Comparison of ENCODE assay signal across 11 cellular contexts in the genomic region with DNA sequence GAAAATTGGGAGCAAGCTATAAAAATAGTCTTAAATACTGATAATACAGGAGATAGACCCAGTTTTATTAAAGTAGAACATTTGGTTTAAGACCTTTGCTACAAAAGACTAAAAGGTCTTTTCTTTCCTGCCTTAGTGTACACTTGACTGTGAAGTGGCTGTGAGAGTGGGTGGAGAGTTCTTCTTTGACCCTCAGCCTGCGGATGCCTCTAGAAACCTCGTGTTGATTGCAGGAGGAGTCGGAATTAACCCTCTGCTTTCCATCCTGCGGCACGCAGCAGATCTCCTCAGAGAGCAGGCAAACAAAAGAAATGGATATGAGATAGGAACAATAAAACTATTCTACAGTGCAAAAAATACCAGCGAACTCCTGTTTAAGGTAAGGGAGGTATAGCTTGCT. TPM values are rescaled to one million over a fixed set of nuclear protein-coding genes. Genes with fewer than 3 reads are reported as not detected.
DNase-seq lines count a peak whose midpoint lies in the region; ATAC-seq, FAIRE-seq and TF ChIP-seq lines count a peak whose summit lies in the region.
"Had no signal": no experiment of that assay in that cellular context is flagged by ENCODE, and none has a peak within 500 bp of the region (broad histone marks: within the 10 kb centered on the region; RNA-seq: fewer than 3 reads in every experiment).

No MANE protein-coding gene starts in this region.

- SMC1A ChIA-PET in GM12878 (lab: Charles Lee; ENCODE audit: uncharacterized antibody, unreplicated experiment), result interaction anchor here (0.9 to 3.1 kb wide), 14 partner anchors 11 to 249 kb away, joined by 3 to 19 read pairs (median 6); no protein-coding TSS in a partner anchor

- H3K79me2 ChIP-seq in GM12878 (ENCODE audit: control insufficient read depth, insufficient read depth, low read length), result no peaks in the 10 kb centered on the region

- no peaks in the 10 kb centered on the region for H4K20me1 ChIP-seq in GM12878 (ENCODE audit: control insufficient read depth, insufficient read depth)

- intact Hi-C loops in CD4-positive, alpha-beta T cell (cut with DNase I, micrococcal nuclease), result loop anchor here (1.0 to 5.0 kb wide), 6 partner anchors 8 to 211 kb away; a partner anchor contains a TSS
- intact Hi-C loops in GM12878 (cut with micrococcal nuclease; ENCODE audit: unreplicated experiment), result no loop called here
- intact Hi-C loops in natural killer cell (cut with micrococcal nuclease), result loop anchor here (2.0 to 10.0 kb wide), 6 partner anchors 13 to 853 kb away; no protein-coding TSS in a partner anchor

- H3K4me1 ChIP-seq in GM12878 (ENCODE audit: control insufficient read depth, insufficient read depth, low read length), result peaks cover 20% of the 10 kb centered on the region

- H3K4me2 ChIP-seq in GM12878 (ENCODE audit: control insufficient read depth, insufficient read depth), result no peak overlapping the region

- peak overlapping the region; percentile 91 for H3K4me3 Mint-ChIP-seq in CD4-positive, alpha-beta T cell
- H3K4me3 Mint-ChIP-seq in natural killer cell, result peak overlapping the region; percentile 96

- no peaks in the 10 kb centered on the region for H3K27me3 ChIP-seq in CD4-positive, alpha-beta T cell (ENCODE audit: control insufficient read depth, insufficient read depth, low read length)
- no peaks in the 10 kb centered on the region for H3K27me3 ChIP-seq in GM12878 (replicated peaks in 1 of 2; ENCODE audit: control insufficient read depth in 2 of 2, insufficient read depth in 2 of 2, low read length in 1 of 2)

- H3K4me3 ChIP-seq in Jurkat, Clone E6-1 (ENCODE audit: low read length), result peak overlapping the region; percentile 25; the same call in 1 of the 2 replicates
- H3K4me3 ChIP-seq in GM12878, result no peak overlapping the region

- 77% methylated on average over 6 of the region's 6 CpGs for WGBS in GM12878 (ENCODE audit: insufficient coverage, insufficient replicate concordance, low lambda C conversion rate, missing lambda C conversion rate)

- no peaks in the 10 kb centered on the region for H3K27me3 Mint-ChIP-seq in CD4-positive, alpha-beta T cell
- no peaks in the 10 kb centered on the region for H3K27me3 Mint-ChIP-seq in natural killer cell (ENCODE audit: low read depth in 2 of 2)

- in situ Hi-C loops in GM12878 (cut with MboI), result no loop called here
- in situ Hi-C loops in KBM-7 (cut with MboI; ENCODE audit: low pct_unique_long_range_greater_than_20kb, low sequenced_read_pairs), result no loop called here

- RAD21 ChIA-PET in GM12878 (lab: Charles Lee; ENCODE audit: unreplicated experiment), result interaction anchor here (0.7 to 3.3 kb wide), 7 partner anchors 11 to 220 kb away, joined by 3 to 26 read pairs (median 5); no protein-coding TSS in a partner anchor

- TF ChIP-seq CTCF in CD4-positive, alpha-beta T cell (IDR thresholded peaks at IDR 0.05), result no peak
- TF ChIP-seq CTCF in GM12878 (IDR thresholded peaks at IDR 0.05 in 2 of 3, conservative IDR thresholded peaks at IDR 0.05 in 1 of 3; ENCODE audit: control insufficient read depth in 2 of 3, extremely low read depth in 1 of 3, insufficient read depth in 1 of 3, low read depth in 3 of 3, low read length in 3 of 3), result no peak
- no peak for TF ChIP-seq CTCF in natural killer cell (IDR thresholded peaks at IDR 0.05)

- no peak overlapping the region for H3K9ac ChIP-seq in GM12878 (ENCODE audit: control insufficient read depth, insufficient read depth, low read length)

- H2AFZ ChIP-seq in GM12878 (ENCODE audit: control insufficient read depth, low read depth, low read length), result no peak overlapping the region

- ATAC-seq in CD4-positive, alpha-beta T cell (ENCODE audit: poor library complexity), result peak; percentile 4
- ATAC-seq in GM12878 (no peak), natural killer cell (peak; percentile 35 to 55 (median 53)), GM21786 (IDR thresholded peaks at IDR 0.05; ENCODE audit: unreplicated experiment) (no peak), GM21576 (IDR thresholded peaks at IDR 0.05; ENCODE audit: unreplicated experiment) (no peak)

- DNase-seq in CD4-positive, alpha-beta T cell, result peak in 1 of 10 experiments; percentile 45
- no peak for DNase-seq in Jurkat, Clone E6-1 (ENCODE audit: low read depth, low spot score)
- DNase-seq in GM12878 (ENCODE audit: low read depth, low spot score) (no peak), natural killer cell (no peak), HT-29 (ENCODE audit: low spot score) (no peak), KBM-7 (no peak)
- DNase-seq: NCI-H2081 treated with DMSO at 0.1 percent for 48 hours had no signal

- H3K36me3 Mint-ChIP-seq in CD4-positive, alpha-beta T cell (ENCODE audit: low read depth), result peaks cover 97% of the 10 kb centered on the region
- peaks cover 16% of the 10 kb centered on the region for H3K36me3 Mint-ChIP-seq in natural killer cell

- H3K36me3 ChIP-seq in GM12878 (ENCODE audit: control insufficient read depth in 2 of 2, insufficient read depth in 2 of 2, low read length in 1 of 2), result peaks cover 3 to 4% of the 10 kb centered on the region in 2 experiments; a peak in 3 of 4 replicates

- no peaks in the 10 kb centered on the region for H3K9me3 Mint-ChIP-seq in CD4-positive, alpha-beta T cell
- no peaks in the 10 kb centered on the region for H3K9me3 Mint-ChIP-seq in natural killer cell
- H3K9me3 Mint-ChIP-seq: CD14-positive monocyte had no signal

- H3K4me1 Mint-ChIP-seq in CD4-positive, alpha-beta T cell (ENCODE audit: low read depth), result peaks cover 97% of the 10 kb centered on the region
- H3K4me1 Mint-ChIP-seq in natural killer cell, result peaks cover 71 to 86% of the 10 kb centered on the region in 2 donors
- H3K4me1 Mint-ChIP-seq: CD14-positive monocyte had no signal

- TF ChIP-seq POLR2A in GM12878 (IDR thresholded peaks at IDR 0.05; ENCODE audit: low read depth, low read length), result no peak

- peak overlapping the region; percentile 81 for H3K27ac ChIP-seq in CD4-positive, alpha-beta T cell (ENCODE audit: low read depth, low read length)
- peak overlapping the region; percentile 33; the same call in 1 of the 2 replicates for H3K27ac ChIP-seq in GM12878 (ENCODE audit: control insufficient read depth, insufficient read depth)

- CTCF ChIA-PET in CD4-positive, alpha-beta T cell (lab: Charles Lee), result interaction anchor here (1.1 to 6.4 kb wide), 5 partner anchors 10 to 210 kb away, joined by 3 to 56 read pairs (median 5); no protein-coding TSS in a partner anchor
- CTCF ChIA-PET in GM12878 (lab: Yijun Ruan, JAX), result interaction anchor here (0.9 to 6.3 kb wide), 4 partner anchors 10 to 220 kb away, joined by 3 to 45 read pairs (median 4); no protein-coding TSS in a partner anchor

- TF ChIP-seq EP300 in GM12878 (IDR thresholded peaks at IDR 0.05; ENCODE audit: borderline replicate concordance in 1 of 2, control insufficient read depth in 1 of 2, low read depth in 2 of 2, low read length in 2 of 2), result no peak

- H3K9me3 ChIP-seq in CD4-positive, alpha-beta T cell (ENCODE audit: control insufficient read depth, low read length), result no peaks in the 10 kb centered on the region
- H3K9me3 ChIP-seq in GM12878 (replicated peaks; ENCODE audit: control insufficient read depth, insufficient read depth, low read length), result no peaks in the 10 kb centered on the region; the same call in 2 of the 3 replicates

- no peak for TF ChIP-seq RAD21 in GM12878 (IDR thresholded peaks at IDR 0.05; ENCODE audit: insufficient read depth, low read depth, low read length)

- peak overlapping the region; percentile 96 for H3K27ac Mint-ChIP-seq in CD4-positive, alpha-beta T cell
- H3K27ac Mint-ChIP-seq in natural killer cell, result peak overlapping the region; percentile 95 to 98

- no TSS peak for BruUV-seq in GM12878 (replicated peaks; lab: Mats Ljungman, UMichigan)

- POLR2A ChIA-PET in CD4-positive, alpha-beta T cell (lab: Charles Lee), result interaction anchor here (0.8 to 11.0 kb wide), 17 partner anchors 8 to 541 kb away, joined by 3 to 268 read pairs (median 7); a partner anchor contains a TSS
- POLR2A ChIA-PET in GM12878 (lab: Charles Lee), result interaction anchor here (0.6 to 1.5 kb wide), 3 partner anchors 37 to 249 kb away, joined by 3 read pairs; a partner anchor contains a TSS

- no peak for FAIRE-seq in GM12878 (lab: Jason Lieb, UNC)
- FAIRE-seq: small intestine had no signal

RNA-seq across cellular contexts. Expression of a gene that starts 36.5 kb away (rescaled TPM):
- total RNA-seq in CD4-positive, alpha-beta T cell, result 100 to 1,000 TPM; 135 TPM
- 15.0 TPM for polyA plus RNA-seq in Jurkat, Clone E6-1 (2012; ENCODE audit: insufficient read depth, insufficient read length)
- 46.6 and 47.8 TPM in 2 replicates for total RNA-seq in GM12878 (2013; cell fraction: nucleolus; rRNA removed)
- 18.9 and 20.5 TPM in 2 replicates for total RNA-seq in GM12878 (2014; rRNA removed)
- 13.5 and 14.4 TPM in 2 replicates for total RNA-seq in GM12878 (2014; rRNA removed; fragmentation: Illumina TruSeq; extraction: Trizol)
- total RNA-seq in GM12878 (2021), result 14.5 and 15.4 TPM in 2 replicates
- polyA plus RNA-seq in GM12878 (2011; ENCODE audit: low read depth), result 4.2 TPM
- polyA plus RNA-seq in GM12878 (2011; rRNA removed), result 18.7 and 22.6 TPM in 2 replicates
- 14.2 and 14.3 TPM in 2 replicates for polyA plus RNA-seq in GM12878 (2011; cell fraction: cytosol; rRNA removed)
- polyA plus RNA-seq in GM12878 (2011; cell fraction: nucleus; rRNA removed), result 14.9 and 17.4 TPM in 2 replicates
- 6.9 and 7.2 TPM in 2 replicates for polyA plus RNA-seq in GM12878 (2012)
- polyA plus RNA-seq in GM12878 (2014; fragmentation: Illumina TruSeq; extraction: Trizol), result 12.9 and 16.9 TPM in 2 replicates
- polyA plus RNA-seq in GM12878 (2014; fragmentation: Nextera tagmentation; extraction: Ambion mirVana), result 1 to 10 TPM; 5.6 to 6.9 TPM
- polyA plus RNA-seq in GM12878 (2014; rRNA removed), result 13.2 and 13.5 TPM in 2 replicates
- 10 to 100 TPM; 24.3 to 27.8 TPM for polyA plus RNA-seq in GM12878 (2016; fragmentation: Nextera tagmentation; extraction: Ambion mirVana)
- 21.0 and 22.2 TPM in 2 replicates for polyA minus RNA-seq in GM12878 (2011; rRNA and poly(A)+ RNA removed)
- 6.0 and 10.7 TPM in 2 replicates for polyA minus RNA-seq in GM12878 (2011; cell fraction: cytosol; rRNA and poly(A)+ RNA removed)
- polyA minus RNA-seq in GM12878 (2011; cell fraction: nucleus; rRNA and poly(A)+ RNA removed), result 27.0 and 38.5 TPM in 2 replicates
- 10 to 100 TPM; 16.7 to 26.1 (median 22.3) TPM for total RNA-seq in natural killer cell
- total RNA-seq in HT-29 (2014; rRNA removed; shearing (Covaris generic)), result 5.7 and 7.0 TPM in 2 replicates

RNA-seq across cellular contexts. Expression of a gene that starts 36.7 kb away (rescaled TPM):
- total RNA-seq in CD4-positive, alpha-beta T cell, result 10 to 100 TPM; 10.5 to 12.8 TPM
- polyA plus RNA-seq in Jurkat, Clone E6-1 (2012; ENCODE audit: insufficient read depth, insufficient read length), result 24.7 TPM
- 3.3 and 3.5 TPM in 2 replicates for total RNA-seq in GM12878 (2013; cell fraction: nucleolus; rRNA removed)
- 10.7 and 10.8 TPM in 2 replicates for total RNA-seq in GM12878 (2014; rRNA removed)
- 13.0 and 14.7 TPM in 2 replicates for total RNA-seq in GM12878 (2014; rRNA removed; fragmentation: Illumina TruSeq; extraction: Trizol)
- total RNA-seq in GM12878 (2021), result 15.4 and 20.6 TPM in 2 replicates
- 5.3 TPM for polyA plus RNA-seq in GM12878 (2011; ENCODE audit: low read depth)
- polyA plus RNA-seq in GM12878 (2011; rRNA removed), result 26.1 and 39.1 TPM in 2 replicates
- polyA plus RNA-seq in GM12878 (2011; cell fraction: cytosol; rRNA removed), result 7.1 and 7.3 TPM in 2 replicates
- polyA plus RNA-seq in GM12878 (2011; cell fraction: nucleus; rRNA removed), result 3.4 and 5.5 TPM in 2 replicates
- 10.3 and 11.2 TPM in 2 replicates for polyA plus RNA-seq in GM12878 (2012)
- 18.0 and 19.0 TPM in 2 replicates for polyA plus RNA-seq in GM12878 (2014; fragmentation: Illumina TruSeq; extraction: Trizol)
- polyA plus RNA-seq in GM12878 (2014; fragmentation: Nextera tagmentation; extraction: Ambion mirVana), result 10 to 100 TPM; 67.1 to 71.8 TPM
- polyA plus RNA-seq in GM12878 (2014; rRNA removed), result 9.2 and 10.9 TPM in 2 replicates
- 10 to 100 TPM; 50.6 to 54.8 TPM for polyA plus RNA-seq in GM12878 (2016; fragmentation: Nextera tagmentation; extraction: Ambion mirVana)
- 5.8 and 6.9 TPM in 2 replicates for polyA minus RNA-seq in GM12878 (2011; rRNA and poly(A)+ RNA removed)
- polyA minus RNA-seq in GM12878 (2011; cell fraction: cytosol; rRNA and poly(A)+ RNA removed), result 3.3 and 3.7 TPM in 2 replicates
- polyA minus RNA-seq in GM12878 (2011; cell fraction: nucleus; rRNA and poly(A)+ RNA removed), result 2.7 and 3.5 TPM in 2 replicates
- total RNA-seq in natural killer cell, result 10 to 100 TPM; 20.4 to 27.3 (median 22.8) TPM
- total RNA-seq in HT-29 (2014; rRNA removed; shearing (Covaris generic)), result 2.2 and 2.7 TPM in 2 replicates

Comparison
In these comparisons a context has a peak if more than half of its experiments do, and no peak if none do; other contexts are left out.
1. ATAC-seq: peak in CD4-positive, alpha-beta T cell (single experiment) and natural killer cell (3 of 3); none in GM12878 (single experiment), GM21786 (single experiment) and GM21576 (single experiment).